In genomic region chr21:27565418-27565817, GRCh38 we compare ENCODE assay signal across 16 cellular contexts.
"Had no signal": no experiment of that assay in that cellular context is flagged by ENCODE, and none has a peak within 500 bp of the region (broad histone marks: within the 10 kb centered on the region; RNA-seq: fewer than 3 reads in every experiment).

No MANE protein-coding gene starts in this region.

- H3K4me1 ChIP-seq: adrenal gland had no signal

- H3K36me3 ChIP-seq: adrenal gland, cardiac muscle cell, neutrophil, tibial artery, WERI-Rb-1 had no signal

- H3K79me2 ChIP-seq: hepatocyte had no signal

- H3K27me3 ChIP-seq: adrenal gland, cardiac muscle cell, dorsolateral prefrontal cortex, foreskin keratinocyte, hepatocyte, neutrophil, tibial artery had no signal

- ATAC-seq: natural killer cell; stimulated activated naive CD8-positive, alpha-beta T cell treated with anti-CD3 and anti-CD28 coated beads, Interleukin-15, Interleukin-2, amounts not matched to agents 100 U/mL and 50 U/mL, for 24 hours had no signal

- H3K4me3 ChIP-seq: adrenal gland, cardiac muscle cell, dorsolateral prefrontal cortex, hepatocyte, tibial artery had no signal

- H3K4me2 ChIP-seq: hepatocyte had no signal

- H3K27ac Mint-ChIP-seq: activated naive CD4-positive, alpha-beta T cell treated with anti-CD3 and anti-CD28 coated beads, Interleukin-2, amount 50 U/mL, for 24 hours; natural killer cell; T-helper 1 cell treated with Interleukin-12 subunit alpha and Interleukin-12 subunit beta and Interleukin-4 antibody, amounts not matched to agents 30 μg/mL and 1 μg/mL, for 36 hours had no signal

- H3K27ac ChIP-seq: adrenal gland, cardiac muscle cell, dorsolateral prefrontal cortex, hepatocyte, neutrophil, tibial artery, WERI-Rb-1 had no signal

- H2AFZ ChIP-seq: hepatocyte had no signal

- H3K9me3 ChIP-seq: adrenal gland, neutrophil, tibial artery had no signal

- H3K9me3 Mint-ChIP-seq: activated naive CD4-positive, alpha-beta T cell treated with anti-CD3 and anti-CD28 coated beads, Interleukin-2, amount 50 U/mL, for 24 hours; natural killer cell; T-helper 1 cell treated with Interleukin-12 subunit alpha and Interleukin-12 subunit beta and Interleukin-4 antibody, amounts not matched to agents 30 μg/mL and 1 μg/mL, for 36 hours had no signal

- H3K4me1 Mint-ChIP-seq: activated naive CD4-positive, alpha-beta T cell treated with anti-CD3 and anti-CD28 coated beads, Interleukin-2, amount 50 U/mL, for 24 hours; natural killer cell had no signal

- DNase-seq: activated CD4-positive, alpha-beta T cell treated with anti-CD3 and anti-CD28 coated beads for 1 hour; activated CD8-positive, alpha-beta memory T cell treated with anti-CD3 and anti-CD28 coated beads for 24 hours; activated CD8-positive, alpha-beta memory T cell treated with anti-CD3 and anti-CD28 coated beads, Interleukin-2, amount 50 U/mL, for 48 hours; activated gamma-delta T cell; natural killer cell had no signal

- H3K36me3 Mint-ChIP-seq: activated naive CD4-positive, alpha-beta T cell treated with anti-CD3 and anti-CD28 coated beads, Interleukin-2, amount 50 U/mL, for 24 hours; natural killer cell had no signal

- H3K4me3 Mint-ChIP-seq: activated naive CD4-positive, alpha-beta T cell treated with anti-CD3 and anti-CD28 coated beads, Interleukin-2, amount 50 U/mL, for 24 hours; natural killer cell; T-helper 1 cell treated with Interleukin-12 subunit alpha and Interleukin-12 subunit beta and Interleukin-4 antibody, amounts not matched to agents 30 μg/mL and 1 μg/mL, for 36 hours had no signal

- H3K27me3 Mint-ChIP-seq: activated naive CD4-positive, alpha-beta T cell treated with anti-CD3 and anti-CD28 coated beads, Interleukin-2, amount 50 U/mL, for 24 hours had no signal
